In the genomic region with DNA sequence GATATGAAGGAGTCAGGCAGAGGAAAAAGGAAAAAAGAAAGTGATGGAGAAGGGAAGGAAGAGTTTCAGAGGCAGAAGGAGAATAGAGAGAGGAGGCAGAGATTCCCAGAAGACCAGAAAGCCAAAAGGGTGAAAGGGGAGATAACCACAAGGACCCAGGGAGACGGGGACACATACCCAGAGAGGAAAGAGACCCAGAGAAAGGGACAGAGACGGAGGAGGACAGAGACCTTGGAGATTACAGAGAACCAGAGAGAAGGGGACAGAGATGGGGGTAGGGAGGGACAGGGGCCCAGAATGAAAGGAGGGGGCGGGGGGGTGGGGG, we compare ENCODE assay signal across 24 cellular contexts. TPM values are rescaled to one million over a fixed set of nuclear protein-coding genes. Genes with fewer than 3 reads are reported as not detected.
DNase-seq lines count a peak whose midpoint lies in the region; ATAC-seq lines count a peak whose summit lies in the region.
"Had no signal": no experiment of that assay in that cellular context is flagged by ENCODE, and none has a peak within 500 bp of the region (broad histone marks: within the 10 kb centered on the region; RNA-seq: fewer than 3 reads in every experiment).

No MANE protein-coding gene starts in this region.

- H3K36me3 ChIP-seq in CD4-positive, alpha-beta memory T cell (ENCODE audit: insufficient read depth, low read length), result no peaks in the 10 kb centered on the region
- H3K36me3 ChIP-seq: adrenal gland, BLaER1, left lung, neutrophil had no signal

- peak overlapping the region; percentile 62 for H3K4me3 Mint-ChIP-seq in T-helper 1 cell treated with Interleukin-12 subunit alpha and Interleukin-12 subunit beta and Interleukin-4 antibody, amounts not matched to agents 30 μg/mL and 1 μg/mL, for 36 hours
- peak overlapping the region in 7 of 8 donors; percentile 49 to 87 (median 57) for H3K4me3 Mint-ChIP-seq in CD4-positive, alpha-beta memory T cell
- peak overlapping the region; percentile 41 for H3K4me3 Mint-ChIP-seq in activated CD4-positive, alpha-beta memory T cell treated with anti-CD3 and anti-CD28 coated beads, Interleukin-2, amount 10 ng/mL, durations not matched to agents 7 days and 5 days
- H3K4me3 Mint-ChIP-seq in naive thymus-derived CD8-positive, alpha-beta T cell, result peak overlapping the region in 9 of 10 donors; percentile 43 to 89 (median 72)

- intact Hi-C loops in CD4-positive, alpha-beta memory T cell (cut with micrococcal nuclease), result loop anchor here (1.0 kb wide), 1 partner anchor 21 kb away; no protein-coding TSS in a partner anchor

- no peak overlapping the region for H3K4me3 ChIP-seq in CD4-positive, alpha-beta memory T cell (ENCODE audit: low read length in 2 of 2)
- H3K4me3 ChIP-seq: GM12878 had no signal

- POLR2A ChIA-PET in CD4-positive, alpha-beta memory T cell (lab: Charles Lee; ENCODE audit: partially characterized antibody), result interaction anchor here (1.2 to 2.9 kb wide), 5 partner anchors 10 to 88 kb away, joined by 3 to 17 read pairs (median 7); no protein-coding TSS in a partner anchor
- POLR2A ChIA-PET in activated CD4-positive, alpha-beta memory T cell treated with anti-CD3 and anti-CD28 coated beads, Interleukin-2, amount 10 ng/mL, durations not matched to agents 7 days and 5 days (lab: Charles Lee), result interaction anchor here (1.0 to 1.8 kb wide), 3 partner anchors 12 to 51 kb away, joined by 4 to 6 read pairs (median 4); partner anchors contain the start of gene SLC17A7
- POLR2A ChIA-PET in naive thymus-derived CD8-positive, alpha-beta T cell (lab: Charles Lee), result interaction anchor here (1.5 kb wide), 1 partner anchor 12 kb away, joined by 4 read pairs; no protein-coding TSS in a partner anchor

- peaks cover 44% of the 10 kb centered on the region for H3K4me1 ChIP-seq in CD4-positive, alpha-beta memory T cell (ENCODE audit: insufficient read depth, low read length)

- no peak for ATAC-seq in naive thymus-derived CD8-positive, alpha-beta T cell

- H3K9me3 Mint-ChIP-seq in T-helper 1 cell treated with Interleukin-12 subunit alpha and Interleukin-12 subunit beta and Interleukin-4 antibody, amounts not matched to agents 30 μg/mL and 1 μg/mL, for 36 hours, result no peaks in the 10 kb centered on the region
- H3K9me3 Mint-ChIP-seq in CD4-positive, alpha-beta memory T cell, result peaks cover 0 to 3% (median 0%) of the 10 kb centered on the region in 8 donors
- H3K9me3 Mint-ChIP-seq in activated CD4-positive, alpha-beta memory T cell treated with anti-CD3 and anti-CD28 coated beads, Interleukin-2, amount 10 ng/mL, durations not matched to agents 7 days and 5 days, result no peaks in the 10 kb centered on the region
- peaks cover 0 to 2% (median 0%) of the 10 kb centered on the region in 9 donors for H3K9me3 Mint-ChIP-seq in naive thymus-derived CD8-positive, alpha-beta T cell

- H3K27ac ChIP-seq in CD4-positive, alpha-beta memory T cell (ENCODE audit: low read depth, low read length), result no peak overlapping the region
- H3K27ac ChIP-seq: adrenal gland, BLaER1, left lung, neutrophil had no signal

- H3K9me3 ChIP-seq in CD4-positive, alpha-beta memory T cell (ENCODE audit: control insufficient read depth in 1 of 2, low read length in 2 of 2), result no peaks in the 10 kb centered on the region
- H3K9me3 ChIP-seq: adrenal gland, BLaER1, left lung, neutrophil had no signal

- peaks cover 37% of the 10 kb centered on the region for H3K4me1 Mint-ChIP-seq in T-helper 1 cell treated with Interleukin-12 subunit alpha and Interleukin-12 subunit beta and Interleukin-4 antibody, amounts not matched to agents 30 μg/mL and 1 μg/mL, for 36 hours (ENCODE audit: low read depth)
- H3K4me1 Mint-ChIP-seq in CD4-positive, alpha-beta memory T cell, result peaks cover 30 to 71% (median 48%) of the 10 kb centered on the region in 4 donors
- peaks cover 38% of the 10 kb centered on the region for H3K4me1 Mint-ChIP-seq in activated CD4-positive, alpha-beta memory T cell treated with anti-CD3 and anti-CD28 coated beads, Interleukin-2, amount 10 ng/mL, durations not matched to agents 7 days and 5 days
- peaks cover 40 to 56% (median 48%) of the 10 kb centered on the region in 4 donors for H3K4me1 Mint-ChIP-seq in naive thymus-derived CD8-positive, alpha-beta T cell

- H3K27me3 Mint-ChIP-seq in T-helper 1 cell treated with Interleukin-12 subunit alpha and Interleukin-12 subunit beta and Interleukin-4 antibody, amounts not matched to agents 30 μg/mL and 1 μg/mL, for 36 hours (ENCODE audit: low read depth), result peaks cover 92% of the 10 kb centered on the region
- H3K27me3 Mint-ChIP-seq in CD4-positive, alpha-beta memory T cell, result peaks cover 66 to 69% of the 10 kb centered on the region in 2 donors
- peaks cover 90% of the 10 kb centered on the region for H3K27me3 Mint-ChIP-seq in activated CD4-positive, alpha-beta memory T cell treated with anti-CD3 and anti-CD28 coated beads, Interleukin-2, amount 10 ng/mL, durations not matched to agents 7 days and 5 days
- H3K27me3 Mint-ChIP-seq in naive thymus-derived CD8-positive, alpha-beta T cell, result peaks cover 50 to 95% (median 79%) of the 10 kb centered on the region in 5 donors

- DNase-seq in T-helper 1 cell (no peak), SK-N-DZ (ENCODE audit: low spot score) (no peak), ureter (ENCODE audit: low spot score) (no peak)
- DNase-seq in CD4-positive, alpha-beta memory T cell, result no peak
- DNase-seq in activated CD4-positive, alpha-beta memory T cell treated with anti-CD3 and anti-CD28 coated beads, Interleukin-2, amount 10 ng/mL, durations not matched to agents 7 days and 5 days, result no peak
- no peak for DNase-seq in naive thymus-derived CD8-positive, alpha-beta T cell
- DNase-seq in stimulated activated CD4-positive, alpha-beta T cell treated with anti-CD3 and anti-CD28 coated beads, Interleukin-4, amount 100 ng/mL, for 4 hours, result no peak
- DNase-seq: cortex of kidney, left lung, midbrain, NCI-H2171, NCI-H526 treated with DMSO at 0.1 percent for 48 hours, small intestine had no signal

- peaks cover 6% of the 10 kb centered on the region for H3K36me3 Mint-ChIP-seq in T-helper 1 cell treated with Interleukin-12 subunit alpha and Interleukin-12 subunit beta and Interleukin-4 antibody, amounts not matched to agents 30 μg/mL and 1 μg/mL, for 36 hours (ENCODE audit: low read depth)
- no peaks in the 10 kb centered on the region for H3K36me3 Mint-ChIP-seq in CD4-positive, alpha-beta memory T cell
- H3K36me3 Mint-ChIP-seq in activated CD4-positive, alpha-beta memory T cell treated with anti-CD3 and anti-CD28 coated beads, Interleukin-2, amount 10 ng/mL, durations not matched to agents 7 days and 5 days (ENCODE audit: low read depth), result no peaks in the 10 kb centered on the region
- peaks cover 0 to 9% (median 0%) of the 10 kb centered on the region in 3 donors for H3K36me3 Mint-ChIP-seq in naive thymus-derived CD8-positive, alpha-beta T cell

- no peak overlapping the region for H3K27ac Mint-ChIP-seq in T-helper 1 cell treated with Interleukin-12 subunit alpha and Interleukin-12 subunit beta and Interleukin-4 antibody, amounts not matched to agents 30 μg/mL and 1 μg/mL, for 36 hours
- peak overlapping the region in 3 of 7 donors; percentile 64 to 79 (median 67) for H3K27ac Mint-ChIP-seq in CD4-positive, alpha-beta memory T cell
- no peak overlapping the region for H3K27ac Mint-ChIP-seq in activated CD4-positive, alpha-beta memory T cell treated with anti-CD3 and anti-CD28 coated beads, Interleukin-2, amount 10 ng/mL, durations not matched to agents 7 days and 5 days
- H3K27ac Mint-ChIP-seq in naive thymus-derived CD8-positive, alpha-beta T cell, result peak overlapping the region in 3 of 10 donors; percentile 58 to 88 (median 85)

- H3K27me3 ChIP-seq in CD4-positive, alpha-beta memory T cell (ENCODE audit: insufficient read depth, low read length), result peaks cover 59% of the 10 kb centered on the region

- CTCF ChIA-PET in CD4-positive, alpha-beta memory T cell (lab: Charles Lee; ENCODE audit: partially characterized antibody), result interaction anchor here (0.7 kb wide), 1 partner anchor 15 kb away, joined by 3 read pairs; no protein-coding TSS in a partner anchor
- CTCF ChIA-PET in activated CD4-positive, alpha-beta memory T cell treated with anti-CD3 and anti-CD28 coated beads, Interleukin-2, amount 10 ng/mL, durations not matched to agents 7 days and 5 days (lab: Charles Lee), result interaction anchor here (1.0 to 1.8 kb wide), 4 partner anchors 10 to 52 kb away, joined by 3 to 11 read pairs (median 4); no protein-coding TSS in a partner anchor

RNA-seq across cellular contexts. Expression of gene PTH2, which starts 1.4 kb away (rescaled TPM):
- total RNA-seq in CD4-positive, alpha-beta memory T cell, result not detected
- not detected for polyA plus RNA-seq in CD4-positive, alpha-beta memory T cell
- total RNA-seq in activated CD4-positive, alpha-beta memory T cell treated with anti-CD3 and anti-CD28 coated beads, Interleukin-2, amount 10 ng/mL, durations not matched to agents 7 days and 5 days, result not detected
- total RNA-seq in naive thymus-derived CD8-positive, alpha-beta T cell, result not detected
- polyA plus RNA-seq in naive thymus-derived CD8-positive, alpha-beta T cell, result not detected
- polyA plus RNA-seq in SK-N-DZ (2014; cell fraction: cytosol; rRNA removed), result not detected in 2 replicates
- not detected in 2 replicates for polyA plus RNA-seq in SK-N-DZ (2014; cell fraction: nucleus; rRNA removed)
- total RNA-seq in ureter, result not detected
- total RNA-seq: A172, adrenal gland, bronchial epithelial cell, GM12878, IMR-90, left lung, MCF 10A, Right ventricle myocardium superior, subcutaneous adipose tissue had no signal
- polyA plus RNA-seq: adrenal gland, GM12878, IMR-90, small intestine had no signal

RNA-seq across cellular contexts. Expression of gene GFY, which starts 3.3 kb away (rescaled TPM):
- not detected for total RNA-seq in CD4-positive, alpha-beta memory T cell
- not detected for polyA plus RNA-seq in CD4-positive, alpha-beta memory T cell
- not detected for total RNA-seq in activated CD4-positive, alpha-beta memory T cell treated with anti-CD3 and anti-CD28 coated beads, Interleukin-2, amount 10 ng/mL, durations not matched to agents 7 days and 5 days
- total RNA-seq in naive thymus-derived CD8-positive, alpha-beta T cell, result not detected
- polyA plus RNA-seq in naive thymus-derived CD8-positive, alpha-beta T cell, result not detected
- polyA plus RNA-seq in SK-N-DZ (2014; cell fraction: cytosol; rRNA removed), result not detected in 2 replicates
- not detected in 2 replicates for polyA plus RNA-seq in SK-N-DZ (2014; cell fraction: nucleus; rRNA removed)
- total RNA-seq in ureter, result not detected
- total RNA-seq: A172, adrenal gland, bronchial epithelial cell, GM12878, IMR-90, left lung, MCF 10A, Right ventricle myocardium superior, subcutaneous adipose tissue had no signal
- polyA plus RNA-seq: adrenal gland, IMR-90, small intestine had no signal

RNA-seq across cellular contexts. Expression of gene SLC17A7, which starts 19.5 kb away (rescaled TPM):
- under 1 TPM; 0.15 to 0.25 TPM for total RNA-seq in CD4-positive, alpha-beta memory T cell
- not detected for polyA plus RNA-seq in CD4-positive, alpha-beta memory T cell
- under 1 TPM; 0.30 to 0.43 TPM for total RNA-seq in activated CD4-positive, alpha-beta memory T cell treated with anti-CD3 and anti-CD28 coated beads, Interleukin-2, amount 10 ng/mL, durations not matched to agents 7 days and 5 days
- total RNA-seq in naive thymus-derived CD8-positive, alpha-beta T cell, result under 1 TPM; 0.27 to 0.73 TPM
- polyA plus RNA-seq in naive thymus-derived CD8-positive, alpha-beta T cell, result not detected
- polyA plus RNA-seq in SK-N-DZ (2014; cell fraction: cytosol; rRNA removed), result not detected in 2 replicates
- 0.16 TPM in 1 of 2 replicates, not detected in the other for polyA plus RNA-seq in SK-N-DZ (2014; cell fraction: nucleus; rRNA removed)
- 0.55 TPM for total RNA-seq in ureter
- total RNA-seq: A172, bronchial epithelial cell, IMR-90, MCF 10A had no signal

RNA-seq across cellular contexts. Expression of gene PIH1D1, which starts 29.8 kb away (rescaled TPM):
- total RNA-seq in CD4-positive, alpha-beta memory T cell, result 100 to 1,000 TPM; 178 to 186 TPM
- polyA plus RNA-seq in CD4-positive, alpha-beta memory T cell, result 100 to 1,000 TPM in 1 of 2 donors, 10 to 100 TPM in 1; 87.2 to 124 TPM
- total RNA-seq in activated CD4-positive, alpha-beta memory T cell treated with anti-CD3 and anti-CD28 coated beads, Interleukin-2, amount 10 ng/mL, durations not matched to agents 7 days and 5 days, result 100 to 1,000 TPM; 168 to 170 TPM
- total RNA-seq in naive thymus-derived CD8-positive, alpha-beta T cell, result 100 to 1,000 TPM; 157 to 179 TPM
- polyA plus RNA-seq in naive thymus-derived CD8-positive, alpha-beta T cell, result 10 to 100 TPM; 85.3 to 88.9 (median 86.7) TPM
- 105 and 107 TPM in 2 replicates for polyA plus RNA-seq in SK-N-DZ (2014; cell fraction: cytosol; rRNA removed)
- 190 and 225 TPM in 2 replicates for polyA plus RNA-seq in SK-N-DZ (2014; cell fraction: nucleus; rRNA removed)
- 47.4 TPM for total RNA-seq in ureter

RNA-seq across cellular contexts. Expression of gene ALDH16A1, which starts 31.2 kb away (rescaled TPM):
- 10 to 100 TPM; 31.6 to 32.6 TPM for total RNA-seq in CD4-positive, alpha-beta memory T cell
- polyA plus RNA-seq in CD4-positive, alpha-beta memory T cell, result 10 to 100 TPM; 28.4 to 40.1 TPM
- total RNA-seq in activated CD4-positive, alpha-beta memory T cell treated with anti-CD3 and anti-CD28 coated beads, Interleukin-2, amount 10 ng/mL, durations not matched to agents 7 days and 5 days, result 10 to 100 TPM; 34.1 to 36.6 TPM
- 10 to 100 TPM; 44.3 to 44.4 TPM for total RNA-seq in naive thymus-derived CD8-positive, alpha-beta T cell
- 10 to 100 TPM; 28.3 to 38.0 (median 30.1) TPM for polyA plus RNA-seq in naive thymus-derived CD8-positive, alpha-beta T cell
- polyA plus RNA-seq in SK-N-DZ (2014; cell fraction: cytosol; rRNA removed), result 6.8 and 14.6 TPM in 2 replicates
- 20.4 and 21.3 TPM in 2 replicates for polyA plus RNA-seq in SK-N-DZ (2014; cell fraction: nucleus; rRNA removed)
- total RNA-seq in ureter, result 24.0 TPM
